ENCODE assay signal across 26 cellular contexts in genomic region chr6:95186710-95187109, GRCh38.
"Had no signal": no experiment of that assay in that cellular context is flagged by ENCODE, and none has a peak within 500 bp of the region (broad histone marks: within the 10 kb centered on the region; RNA-seq: fewer than 3 reads in every experiment).

No MANE protein-coding gene starts in this region.

- H3K4me3 ChIP-seq: breast epithelium, colonic mucosa, SJCRH30 had no signal

- H3K27me3 Mint-ChIP-seq: activated naive CD4-positive, alpha-beta T cell treated with anti-CD3 and anti-CD28 coated beads, Interleukin-2, amount 50 U/mL, for 24 hours; activated T-cell treated with anti-CD3 and anti-CD28 coated beads, Interleukin-2, amount 50 U/mL, for 24 hours had no signal

- H3K27me3 ChIP-seq: breast epithelium, colonic mucosa, SJCRH30 had no signal

- H3K9me3 ChIP-seq: breast epithelium, colonic mucosa, SJCRH30 had no signal

- H3K4me1 Mint-ChIP-seq: activated naive CD4-positive, alpha-beta T cell treated with anti-CD3 and anti-CD28 coated beads, Interleukin-2, amount 50 U/mL, for 24 hours had no signal

- H3K4me3 Mint-ChIP-seq: activated CD8-positive, alpha-beta T cell treated with anti-CD3 and anti-CD28 coated beads, Interleukin-2, amount 10 ng/mL, durations not matched to agents 7 days and 5 days; activated naive CD4-positive, alpha-beta T cell treated with anti-CD3 and anti-CD28 coated beads, Interleukin-2, amount 50 U/mL, for 24 hours; activated T-cell treated with anti-CD3 and anti-CD28 coated beads, Interleukin-2, amount 50 U/mL, for 24 hours; activated T-helper 1 cell treated with anti-CD3 and anti-CD28 coated beads, Interleukin-12 subunit alpha, Interleukin-12 subunit beta, Interleukin-2, Interleukin-4 antibody, amounts not matched to agents 30 ng/mL and 10 ng/mL and 1 ng/mL, durations not matched to agents 14 hours and 24 hours and 36 hours; T-helper 1 cell treated with Interleukin-12 subunit alpha and Interleukin-12 subunit beta and Interleukin-4 antibody, amounts not matched to agents 30 μg/mL and 1 μg/mL, for 36 hours had no signal

- H3K27ac ChIP-seq: breast epithelium, colonic mucosa, RWPE1, SJCRH30 had no signal

- DNase-seq: activated CD4-positive, alpha-beta T cell treated with anti-CD3 and anti-CD28 coated beads for 48 hours; activated CD4-positive, alpha-beta T cell treated with anti-CD3 and anti-CD28 coated beads, Interleukin-2, amount 50 U/mL, for 4 hours; activated CD4-positive, CD25-positive, alpha-beta regulatory T cell treated with anti-CD3 and anti-CD28 coated beads, Interleukin-2, amount 50 U/mL, for 72 hours; activated CD8-positive, alpha-beta T cell treated with anti-CD3 and anti-CD28 coated beads, Interleukin-2, amount 10 ng/mL, durations not matched to agents 7 days and 5 days; activated effector memory CD4-positive, alpha-beta T cell treated with Interleukin-2 at 50 U/mL for 16 hours; activated naive CD4-positive, alpha-beta T cell; activated T-cell treated with anti-CD3 and anti-CD28 coated beads, Interleukin-2, amount 50 U/mL, for 24 hours; aorta; caudate nucleus; colonic mucosa; NCI-H1092; NCI-H1930; NCI-H526 treated with DMSO at 0.1 percent for 48 hours; NCI-H82; NK-92 treated with Interleukin-12 subunit alpha and Interleukin-12 subunit beta, amount 100 ng/mL, for 24 hours; OCI-M1; Right ventricle myocardium superior; SJCRH30; SW 1271 had no signal

- H3K9me3 Mint-ChIP-seq: activated naive CD4-positive, alpha-beta T cell treated with anti-CD3 and anti-CD28 coated beads, Interleukin-2, amount 50 U/mL, for 24 hours; activated T-cell treated with anti-CD3 and anti-CD28 coated beads, Interleukin-2, amount 50 U/mL, for 24 hours; activated T-helper 1 cell treated with anti-CD3 and anti-CD28 coated beads, Interleukin-12 subunit alpha, Interleukin-12 subunit beta, Interleukin-2, Interleukin-4 antibody, amounts not matched to agents 30 ng/mL and 10 ng/mL and 1 ng/mL, durations not matched to agents 14 hours and 24 hours and 36 hours; T-helper 1 cell treated with Interleukin-12 subunit alpha and Interleukin-12 subunit beta and Interleukin-4 antibody, amounts not matched to agents 30 μg/mL and 1 μg/mL, for 36 hours had no signal

- H3K36me3 ChIP-seq: breast epithelium, colonic mucosa, SJCRH30 had no signal

- ATAC-seq: activated CD8-positive, alpha-beta T cell treated with anti-CD3 and anti-CD28 coated beads, Interleukin-2, amount 10 ng/mL, durations not matched to agents 7 days and 5 days; Panc1; SK-N-SH treated with all-trans-retinoic acid at 6 μM for 48 hours had no signal

- H3K27ac Mint-ChIP-seq: activated CD8-positive, alpha-beta T cell treated with anti-CD3 and anti-CD28 coated beads, Interleukin-2, amount 10 ng/mL, durations not matched to agents 7 days and 5 days; activated naive CD4-positive, alpha-beta T cell treated with anti-CD3 and anti-CD28 coated beads, Interleukin-2, amount 50 U/mL, for 24 hours; activated T-cell treated with anti-CD3 and anti-CD28 coated beads, Interleukin-2, amount 50 U/mL, for 24 hours; activated T-helper 1 cell treated with anti-CD3 and anti-CD28 coated beads, Interleukin-12 subunit alpha, Interleukin-12 subunit beta, Interleukin-2, Interleukin-4 antibody, amounts not matched to agents 30 ng/mL and 10 ng/mL and 1 ng/mL, durations not matched to agents 14 hours and 24 hours and 36 hours; T-helper 1 cell treated with Interleukin-12 subunit alpha and Interleukin-12 subunit beta and Interleukin-4 antibody, amounts not matched to agents 30 μg/mL and 1 μg/mL, for 36 hours had no signal

- H3K4me1 ChIP-seq: breast epithelium, colonic mucosa, SJCRH30 had no signal

- H3K36me3 Mint-ChIP-seq: activated naive CD4-positive, alpha-beta T cell treated with anti-CD3 and anti-CD28 coated beads, Interleukin-2, amount 50 U/mL, for 24 hours had no signal
